In genomic region chr16:1575578-1575977, GRCh38 we compare ENCODE assay signal across 1 cellular context.
TF ChIP-seq lines count a peak whose summit lies in the region.

No MANE protein-coding gene starts in this region.

TF ChIP-seq in IMR-90, 13 proteins besides CTCF, POLR2A, EP300 and RAD21:
- TF ChIP-seq ELK1 (IDR thresholded peaks at IDR 0.05; ENCODE audit: borderline replicate concordance, low read depth, low read length) (no peak), NFE2L2 (IDR thresholded peaks at IDR 0.05; ENCODE audit: low read depth, low read length) (no peak), CEBPB (IDR thresholded peaks at IDR 0.05; ENCODE audit: low read depth, low read length) (no peak), MXI1 (IDR thresholded peaks at IDR 0.05; ENCODE audit: borderline replicate concordance, low read depth, low read length) (no peak), RCOR1 (IDR thresholded peaks at IDR 0.05; ENCODE audit: insufficient replicate concordance, low read length) (no peak), RFX5 (IDR thresholded peaks at IDR 0.05; ENCODE audit: low read depth, low read length) (no peak), MAFK (IDR thresholded peaks at IDR 0.05; ENCODE audit: low read depth, low read length) (no peak), BHLHE40 (IDR thresholded peaks at IDR 0.05; ENCODE audit: low read depth, low read length) (no peak), MAZ (IDR thresholded peaks at IDR 0.05; ENCODE audit: borderline replicate concordance, low read depth, low read length) (no peak)
